In the genomic region with DNA sequence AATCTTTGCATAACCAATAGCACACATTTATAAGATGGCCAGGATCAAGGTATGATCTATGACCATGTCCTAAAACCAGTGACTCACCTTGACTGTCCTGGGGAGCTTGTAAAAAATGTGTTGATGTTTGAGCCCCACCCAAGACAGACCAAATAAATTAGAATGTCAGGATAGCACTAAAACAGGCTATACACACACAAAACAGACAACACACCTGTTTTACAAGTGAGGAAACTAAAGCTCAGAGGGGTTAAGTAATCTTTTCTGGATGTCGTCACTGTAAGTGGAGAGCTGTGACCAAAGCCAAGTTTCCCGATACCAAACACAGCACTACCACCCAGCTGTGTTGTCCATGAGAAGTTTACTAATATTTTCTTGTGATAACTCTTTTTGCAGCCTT, we compare ENCODE assay signal across 23 cellular contexts.
DNase-seq lines count a peak whose midpoint lies in the region; ATAC-seq and TF ChIP-seq lines count a peak whose summit lies in the region.
"Had no signal": no experiment of that assay in that cellular context is flagged by ENCODE, and none has a peak within 500 bp of the region (broad histone marks: within the 10 kb centered on the region; RNA-seq: fewer than 3 reads in every experiment).

No MANE protein-coding gene starts in this region.

- H3K4me1 ChIP-seq in left ventricle myocardium inferior: peaks cover 20% of the 10 kb centered on the region
- H3K4me1 ChIP-seq in psoas muscle: no peaks in the 10 kb centered on the region
- H3K4me1 ChIP-seq: Caco-2 had no signal

- no peak overlapping the region for H3K4me3 Mint-ChIP-seq in activated naive CD4-positive, alpha-beta T cell treated with anti-CD3 and anti-CD28 coated beads, Interleukin-2, amount 50 U/mL, for 24 hours
- H3K4me3 Mint-ChIP-seq: CD4-positive, CD25-positive, alpha-beta regulatory T cell; IgD-negative memory B cell had no signal

- H3K27me3 Mint-ChIP-seq in activated naive CD4-positive, alpha-beta T cell treated with anti-CD3 and anti-CD28 coated beads, Interleukin-2, amount 50 U/mL, for 24 hours: no peaks in the 10 kb centered on the region
- H3K27me3 Mint-ChIP-seq: CD4-positive, CD25-positive, alpha-beta regulatory T cell; IgD-negative memory B cell had no signal

- no peaks in the 10 kb centered on the region for H3K4me1 Mint-ChIP-seq in activated naive CD4-positive, alpha-beta T cell treated with anti-CD3 and anti-CD28 coated beads, Interleukin-2, amount 50 U/mL, for 24 hours
- H3K4me1 Mint-ChIP-seq: IgD-negative memory B cell had no signal

- no peaks in the 10 kb centered on the region for H3K27me3 ChIP-seq in left ventricle myocardium inferior (ENCODE audit: low read depth)
- no peaks in the 10 kb centered on the region for H3K27me3 ChIP-seq in psoas muscle (ENCODE audit: insufficient read depth in 3 of 3, low read length in 2 of 3)
- H3K27me3 ChIP-seq: BE2C had no signal

- H3K4me3 ChIP-seq in left ventricle myocardium inferior: no peak overlapping the region
- H3K4me3 ChIP-seq in psoas muscle: no peak overlapping the region
- H3K4me3 ChIP-seq: GM23248 had no signal

- H3K9me3 ChIP-seq in left ventricle myocardium inferior (replicated peaks) (no peaks in the 10 kb centered on the region), psoas muscle (no peaks in the 10 kb centered on the region)
- H3K9me3 ChIP-seq: BE2C, Caco-2 had no signal

- no peak for DNase-seq in activated naive CD4-positive, alpha-beta T cell treated with anti-CD3 and anti-CD28 coated beads, Interleukin-2, amount 50 U/mL, for 16 hours
- DNase-seq in M059J (ENCODE audit: low read depth): peak; percentile 14
- no peak for DNase-seq in left ventricle myocardium inferior
- DNase-seq in psoas muscle: no peak
- DNase-seq in activated CD8-positive, alpha-beta memory T cell treated with anti-CD3 and anti-CD28 coated beads, Interleukin-2, amount 50 U/mL, for 4 hours: no peak
- no peak for DNase-seq in Ammon's horn (ENCODE audit: low spot score)
- DNase-seq in omental fat pad (ENCODE audit: low spot score): no peak
- DNase-seq: 8988T; BE2C; Caco-2; CD4-positive, CD25-positive, alpha-beta regulatory T cell; GDM1; GM23248; HCEC 1CT; Kasumi-1; MV-4-11; NCI-H1694 treated with DMSO at 0.1 percent for 48 hours; NCI-H2227 treated with DMSO at 0.1 percent for 48 hours; NCI-H510A treated with DMSO at 0.1 percent for 48 hours; NCI-H82; RPMI8226 had no signal

- TF ChIP-seq CTCF in left ventricle myocardium inferior (IDR thresholded peaks at IDR 0.05; ENCODE audit: borderline replicate concordance) (no peak), psoas muscle (IDR thresholded peaks at IDR 0.05) (no peak), omental fat pad (IDR thresholded peaks at IDR 0.05) (no peak)

- no peaks in the 10 kb centered on the region for H3K9me3 Mint-ChIP-seq in activated naive CD4-positive, alpha-beta T cell treated with anti-CD3 and anti-CD28 coated beads, Interleukin-2, amount 50 U/mL, for 24 hours
- H3K9me3 Mint-ChIP-seq: CD4-positive, CD25-positive, alpha-beta regulatory T cell; IgD-negative memory B cell had no signal

- intact Hi-C loops in left ventricle myocardium inferior (cut with micrococcal nuclease): loop anchor here (10.0 kb wide), 1 partner anchor 85 kb away; the partner anchor contains the start of genes AVL9 and LSM5
- intact Hi-C loops in psoas muscle (cut with DNase I): no loop called here

- H3K36me3 ChIP-seq in left ventricle myocardium inferior: peaks cover 90% of the 10 kb centered on the region
- H3K36me3 ChIP-seq in psoas muscle (ENCODE audit: insufficient read depth in 1 of 2, low read depth in 1 of 2): peaks cover 0 to 93% of the 10 kb centered on the region in 2 donors

- peaks cover 5% of the 10 kb centered on the region for H3K36me3 Mint-ChIP-seq in activated naive CD4-positive, alpha-beta T cell treated with anti-CD3 and anti-CD28 coated beads, Interleukin-2, amount 50 U/mL, for 24 hours

- ATAC-seq in psoas muscle (peak; percentile 57 to 77 (median 68)), omental fat pad (ENCODE audit: low FRiP score) (no peak)

- 20 to 26% (median 25%) methylated on average over 2 of the region's 2 CpGs for WGBS in psoas muscle, 3 donors

- H3K27ac ChIP-seq in left ventricle myocardium inferior (replicated peaks) (peak overlapping the region; percentile 23), psoas muscle (peak overlapping the region; percentile 4)
- H3K27ac ChIP-seq: GM23248 had no signal

- peak overlapping the region; percentile 41 for H3K27ac Mint-ChIP-seq in activated naive CD4-positive, alpha-beta T cell treated with anti-CD3 and anti-CD28 coated beads, Interleukin-2, amount 50 U/mL, for 24 hours
- H3K27ac Mint-ChIP-seq: CD4-positive, CD25-positive, alpha-beta regulatory T cell; IgD-negative memory B cell had no signal
